ENCODE assay signal across 1 cellular context in the genomic region with DNA sequence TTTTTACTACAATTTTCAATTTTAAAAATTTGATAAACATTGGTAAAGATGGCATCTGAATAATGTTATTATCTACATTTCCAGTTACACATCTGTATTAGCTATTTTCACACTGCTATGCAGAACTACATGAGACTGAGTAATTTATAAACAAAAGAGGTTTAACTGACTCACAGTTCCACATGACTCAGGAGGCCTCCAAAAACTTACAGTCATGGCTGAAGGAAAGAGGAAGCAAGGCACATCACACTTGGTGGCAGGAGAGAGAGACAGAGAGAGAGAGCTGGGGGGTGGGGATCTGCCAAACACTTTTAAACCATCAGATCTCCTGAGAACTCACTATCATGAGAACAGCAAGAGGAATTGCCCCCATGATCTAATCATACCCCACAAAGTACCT.
TF ChIP-seq lines count a peak whose summit lies in the region.

No MANE protein-coding gene starts in this region.

TF ChIP-seq in GM23338, 12 proteins besides CTCF, POLR2A, EP300 and RAD21 (continued from another document):
- TF ChIP-seq ZNF462 (CRISPR knock-in tag; IDR thresholded peaks at IDR 0.05): no peak
- no peak for TF ChIP-seq ZNF331 (CRISPR knock-in tag; IDR thresholded peaks at IDR 0.05; ENCODE audit: low read depth)
